8 cellular contexts compared by ENCODE assay signal in the genomic region with DNA sequence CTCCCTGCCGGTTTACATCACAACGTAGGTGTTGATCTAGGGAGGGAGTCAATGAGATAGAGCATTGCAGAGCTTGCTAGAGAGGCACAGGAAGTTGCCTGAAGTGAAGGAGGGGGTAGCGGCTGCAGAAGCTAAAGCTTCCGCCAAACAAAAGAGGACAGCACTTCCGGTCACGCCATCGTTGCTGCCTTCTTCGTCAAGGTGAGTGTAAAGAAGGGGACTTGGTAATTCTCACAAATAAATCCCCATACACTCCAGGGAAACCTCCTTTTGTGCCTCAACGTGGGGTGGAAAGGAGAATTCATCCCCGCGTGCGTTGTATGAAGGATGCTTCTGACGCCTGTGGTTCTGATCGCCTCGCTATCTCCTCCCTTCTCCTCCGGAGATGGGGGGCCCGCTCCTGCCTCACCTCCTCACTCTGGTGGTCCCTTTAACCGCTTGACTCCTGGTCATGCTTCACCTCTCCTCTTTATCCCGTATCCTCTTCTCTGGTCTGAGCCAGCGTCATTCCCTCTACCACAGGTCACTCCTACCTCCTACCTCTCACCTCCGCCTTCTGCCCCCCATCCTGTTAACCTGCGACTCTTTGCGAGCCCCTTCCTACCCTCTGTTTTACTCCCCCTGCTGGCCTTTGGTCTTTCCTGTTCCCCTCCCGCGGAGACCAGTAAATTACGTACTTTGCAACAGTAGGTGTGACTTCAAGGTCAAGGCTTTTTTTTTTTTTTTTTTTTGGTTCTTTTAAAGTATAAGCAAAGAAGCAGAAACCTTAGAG. TPM values are rescaled to one million over a fixed set of nuclear protein-coding genes. Genes with fewer than 3 reads are reported as not detected.
DNase-seq lines count a peak whose midpoint lies in the region; FAIRE-seq and TF ChIP-seq lines count a peak whose summit lies in the region.

No MANE protein-coding gene starts in this region.

- CTCF ChIA-PET in HEK293 (lab: Yijun Ruan, JAX), result interaction anchor here (0.6 to 0.7 kb wide), 6 partner anchors 21 to 365 kb away, joined by 3 to 8 read pairs (median 4); a partner anchor contains a TSS

- peaks cover 0 to 7% (median 0%) of the 10 kb centered on the region in 3 donors for H3K36me3 Mint-ChIP-seq in immature natural killer cell

- intact Hi-C loops in spleen (cut with DNase I; ENCODE audit: low total_unique reads), result no loop called here

- peaks cover 3 to 9% (median 7%) of the 10 kb centered on the region in 3 donors for H3K27me3 Mint-ChIP-seq in immature natural killer cell (ENCODE audit: low read depth in 3 of 3)

- peaks cover 8 to 20% of the 10 kb centered on the region in 2 donors for H3K4me1 Mint-ChIP-seq in immature natural killer cell

- peaks cover 3% of the 10 kb centered on the region; the same call in 1 of the 2 replicates for H3K4me1 ChIP-seq in HEK293 (ENCODE audit: control insufficient read depth, insufficient read depth, low read length)
- H3K4me1 ChIP-seq in spleen, result peaks cover 0 to 19% (median 7%) of the 10 kb centered on the region in 6 donors

- no peaks in the 10 kb centered on the region for H3K9me3 Mint-ChIP-seq in immature natural killer cell

- TF ChIP-seq CTCF in HEK293 (tag by site-specific recombination; IDR thresholded peaks at IDR 0.05) (peak; percentile 59; the same call in 1 of the 2 replicates), spleen (IDR thresholded peaks at IDR 0.05 in 8 of 11, conservative IDR thresholded peaks at IDR 0.05 in 3 of 11) (peak in 7 of 11 experiments; percentile 9 to 43 (median 28))

- H3K9me3 ChIP-seq in HEK293 (ENCODE audit: control insufficient read depth, insufficient read depth, low read depth, low read length) (no peaks in the 10 kb centered on the region; the same call in 1 of the 2 replicates), spleen (no peaks in the 10 kb centered on the region)

- H3K27me3 ChIP-seq in spleen (replicated peaks in 1 of 7), result no peaks in the 10 kb centered on the region

- WGBS in spleen, 5 donors, result 0 to 26% (median 1%) methylated on average over 25 to 26 of the region's 26 CpGs

- DNase-seq in NCI-H1417 treated with DMSO at 0.1 percent for 48 hours (lab: John Stamatoyannopoulos, UW) (peak; percentile 23), brain pericyte (ENCODE audit: low read depth, low spot score) (peak; percentile 1), immature natural killer cell (peak; percentile 76 to 78 (median 77)), spleen (peak; percentile 83), SKM-1 (lab: John Stamatoyannopoulos, UW; ENCODE audit: unreplicated experiment) (no peak)

- POLR2A ChIA-PET in HEK293 (lab: Yijun Ruan, JAX), result no interaction called here

- peak overlapping the region; percentile 93 to 100 (median 94) for H3K4me3 Mint-ChIP-seq in immature natural killer cell

- H3K27ac ChIP-seq in HEK293 (ENCODE audit: extremely low read depth, low read depth, low read length) (peak overlapping the region; percentile 8; the same call in 1 of the 2 replicates), spleen (peak overlapping the region; percentile 55 to 86 (median 72))

- peak overlapping the region; percentile 94 to 99 (median 96) for H3K27ac Mint-ChIP-seq in immature natural killer cell

- FAIRE-seq in TTC549 (lab: Jason Lieb, UNC), result peak; percentile 9

- no peak for TF ChIP-seq POLR2A in spleen (IDR thresholded peaks at IDR 0.05)

- peak overlapping the region; percentile 90 for H3K4me3 ChIP-seq in GM08714 (ENCODE audit: low read length)
- H3K4me3 ChIP-seq in HEK293 (ENCODE audit: low read depth, low read length), result peak overlapping the region; percentile 55
- H3K4me3 ChIP-seq in spleen, result peak overlapping the region; percentile 39 to 79 (median 52)

- no peaks in the 10 kb centered on the region; a peak in 1 of 3 replicates for H3K36me3 ChIP-seq in HEK293 (ENCODE audit: control insufficient read depth in 2 of 2, insufficient read depth in 1 of 2, low read length in 2 of 2)
- H3K36me3 ChIP-seq in spleen, result peaks cover 0 to 4% (median 0%) of the 10 kb centered on the region in 6 donors

TF ChIP-seq in HEK293, 187 proteins besides CTCF, POLR2A, EP300 and RAD21 (continues in another document):
- no peak for TF ChIP-seq ZNF558 (tag by site-specific recombination; IDR thresholded peaks at IDR 0.05)
- no peak for TF ChIP-seq ZNF394 (tag by site-specific recombination; IDR thresholded peaks at IDR 0.05; ENCODE audit: borderline replicate concordance)
- TF ChIP-seq, protein P1, sequence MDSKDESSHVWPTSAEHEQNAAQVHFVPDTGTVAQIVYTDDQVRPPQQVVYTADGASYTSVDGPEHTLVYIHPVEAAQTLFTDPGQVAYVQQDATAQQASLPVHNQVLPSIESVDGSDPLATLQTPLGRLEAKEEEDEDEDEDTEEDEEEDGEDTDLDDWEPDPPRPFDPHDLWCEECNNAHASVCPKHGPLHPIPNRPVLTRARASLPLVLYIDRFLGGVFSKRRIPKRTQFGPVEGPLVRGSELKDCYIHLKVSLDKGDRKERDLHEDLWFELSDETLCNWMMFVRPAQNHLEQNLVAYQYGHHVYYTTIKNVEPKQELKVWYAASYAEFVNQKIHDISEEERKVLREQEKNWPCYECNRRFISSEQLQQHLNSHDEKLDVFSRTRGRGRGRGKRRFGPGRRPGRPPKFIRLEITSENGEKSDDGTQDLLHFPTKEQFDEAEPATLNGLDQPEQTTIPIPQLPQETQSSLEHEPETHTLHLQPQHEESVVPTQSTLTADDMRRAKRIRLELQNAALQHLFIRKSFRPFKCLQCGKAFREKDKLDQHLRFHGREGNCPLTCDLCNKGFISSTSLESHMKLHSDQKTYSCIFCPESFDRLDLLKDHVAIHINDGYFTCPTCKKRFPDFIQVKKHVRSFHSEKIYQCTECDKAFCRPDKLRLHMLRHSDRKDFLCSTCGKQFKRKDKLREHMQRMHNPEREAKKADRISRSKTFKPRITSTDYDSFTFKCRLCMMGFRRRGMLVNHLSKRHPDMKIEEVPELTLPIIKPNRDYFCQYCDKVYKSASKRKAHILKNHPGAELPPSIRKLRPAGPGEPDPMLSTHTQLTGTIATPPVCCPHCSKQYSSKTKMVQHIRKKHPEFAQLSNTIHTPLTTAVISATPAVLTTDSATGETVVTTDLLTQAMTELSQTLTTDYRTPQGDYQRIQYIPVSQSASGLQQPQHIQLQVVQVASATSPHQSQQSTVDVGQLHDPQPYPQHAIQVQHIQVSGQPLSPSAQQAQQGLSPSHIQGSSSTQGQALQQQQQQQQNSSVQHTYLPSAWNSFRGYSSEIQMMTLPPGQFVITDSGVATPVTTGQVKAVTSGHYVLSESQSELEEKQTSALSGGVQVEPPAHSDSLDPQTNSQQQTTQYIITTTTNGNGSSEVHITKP (tag by site-specific recombination; IDR thresholded peaks at IDR 0.05), result peak; percentile 80
- TF ChIP-seq SETDB1 (IDR thresholded peaks at IDR 0.05; ENCODE audit: insufficient read length, low read length), result peak; percentile 47
- TF ChIP-seq, protein P2, sequence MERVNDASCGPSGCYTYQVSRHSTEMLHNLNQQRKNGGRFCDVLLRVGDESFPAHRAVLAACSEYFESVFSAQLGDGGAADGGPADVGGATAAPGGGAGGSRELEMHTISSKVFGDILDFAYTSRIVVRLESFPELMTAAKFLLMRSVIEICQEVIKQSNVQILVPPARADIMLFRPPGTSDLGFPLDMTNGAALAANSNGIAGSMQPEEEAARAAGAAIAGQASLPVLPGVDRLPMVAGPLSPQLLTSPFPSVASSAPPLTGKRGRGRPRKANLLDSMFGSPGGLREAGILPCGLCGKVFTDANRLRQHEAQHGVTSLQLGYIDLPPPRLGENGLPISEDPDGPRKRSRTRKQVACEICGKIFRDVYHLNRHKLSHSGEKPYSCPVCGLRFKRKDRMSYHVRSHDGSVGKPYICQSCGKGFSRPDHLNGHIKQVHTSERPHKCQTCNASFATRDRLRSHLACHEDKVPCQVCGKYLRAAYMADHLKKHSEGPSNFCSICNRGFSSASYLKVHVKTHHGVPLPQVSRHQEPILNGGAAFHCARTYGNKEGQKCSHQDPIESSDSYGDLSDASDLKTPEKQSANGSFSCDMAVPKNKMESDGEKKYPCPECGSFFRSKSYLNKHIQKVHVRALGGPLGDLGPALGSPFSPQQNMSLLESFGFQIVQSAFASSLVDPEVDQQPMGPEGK (tag by site-specific recombination; IDR thresholded peaks at IDR 0.05), result peak; percentile 48; the same call in 1 of the 2 replicates
- no peak for TF ChIP-seq ZNF621 (tag by site-specific recombination; IDR thresholded peaks at IDR 0.05)
- no peak for TF ChIP-seq ZNF785 (tag by site-specific recombination; IDR thresholded peaks at IDR 0.05)
- no peak; the same call in none of the 2 replicates for TF ChIP-seq GLIS2 (tag by site-specific recombination; IDR thresholded peaks at IDR 0.05)
- TF ChIP-seq ZNF335 (tag by site-specific recombination; conservative IDR thresholded peaks at IDR 0.05), result peak; percentile 64
- peak; percentile 68; the same call in 1 of the 2 replicates for TF ChIP-seq MZF1 (tag by site-specific recombination; IDR thresholded peaks at IDR 0.05; ENCODE audit: borderline replicate concordance)
- TF ChIP-seq ZNF266 (tag by site-specific recombination; IDR thresholded peaks at IDR 0.05; ENCODE audit: low read depth), result no peak
- TF ChIP-seq ZFP3 (tag by site-specific recombination; IDR thresholded peaks at IDR 0.05; ENCODE audit: low read depth), result no peak
- 0 out of 2 replicates have a peak, but pooled peaks have one; percentile 19 for TF ChIP-seq SP7 (tag by site-specific recombination; IDR thresholded peaks at IDR 0.05)
- TF ChIP-seq ZNF776 (tag by site-specific recombination; IDR thresholded peaks at IDR 0.05; ENCODE audit: borderline replicate concordance), result no peak
- no peak for TF ChIP-seq ZNF416 (tag by site-specific recombination; IDR thresholded peaks at IDR 0.05)
- no peak for TF ChIP-seq KLF8 (tag by site-specific recombination; IDR thresholded peaks at IDR 0.05)
- peak; percentile 38; the same call in 1 of the 2 replicates for TF ChIP-seq EGR2 (tag by site-specific recombination; IDR thresholded peaks at IDR 0.05; ENCODE audit: low read depth)
- no peak for TF ChIP-seq ZNF10 (tag by site-specific recombination; IDR thresholded peaks at IDR 0.05)
- TF ChIP-seq ZNF571 (tag by site-specific recombination; IDR thresholded peaks at IDR 0.05), result no peak

RNA-seq across cellular contexts. Expression of a gene that starts 59.9 kb away (rescaled TPM):
- polyA plus RNA-seq in immature natural killer cell (10 to 100 TPM in 1 of 3 donors, 1 to 10 TPM in 2; 5.5 to 10.7 (median 6.6) TPM), spleen (1 to 10 TPM; 7.3 to 9.6 (median 9.0) TPM)
- 10 to 100 TPM in 1 of 7 donors, 1 to 10 TPM in 6; 5.9 to 10.8 (median 7.3) TPM for total RNA-seq in spleen
